Comparison of ENCODE assay signal across 23 cellular contexts in genomic region chr1:201612645-201613044, GRCh38.
"Had no signal": no experiment of that assay in that cellular context is flagged by ENCODE, and none has a peak within 500 bp of the region (broad histone marks: within the 10 kb centered on the region; RNA-seq: fewer than 3 reads in every experiment).

No MANE protein-coding gene starts in this region.

- H2AFZ ChIP-seq: hepatocyte, neural progenitor cell had no signal

- H3K4me3 ChIP-seq: hepatocyte, left ventricle myocardium inferior, lung, neural progenitor cell, ovary, right atrium auricular region, right lobe of liver, smooth muscle cell, stomach, testis, thyroid gland, transverse colon, upper lobe of right lung had no signal

- H3K27ac ChIP-seq: hepatocyte, left ventricle myocardium inferior, neural progenitor cell, ovary, right atrium auricular region, right lobe of liver, stomach, testis, thyroid gland, transverse colon, upper lobe of right lung had no signal

- H3K36me3 ChIP-seq: left ventricle myocardium inferior, neural progenitor cell, ovary, right atrium auricular region, right lobe of liver, stomach, thyroid gland, transverse colon, upper lobe of right lung had no signal

- H3K4me1 ChIP-seq: right lobe of liver had no signal

- H3K27me3 ChIP-seq: hepatocyte, ovary, right atrium auricular region, right lobe of liver, stomach, testis, thyroid gland, transverse colon, upper lobe of right lung had no signal

- H3K4me2 ChIP-seq: hepatocyte, neural progenitor cell, smooth muscle cell had no signal

- FAIRE-seq: urothelium cell line had no signal

- DNase-seq: islet precursor cell; left ventricle myocardium inferior; mesendoderm; naive B cell; natural killer cell; nephron progenitor cell; ovary; right lobe of liver; stimulated activated CD4-positive, alpha-beta T cell treated with anti-CD3 and anti-CD28 coated beads, Interleukin-1b, Interleukin-23, amount 100 ng/mL, for 48 hours; stimulated activated CD4-positive, alpha-beta T cell treated with anti-CD3 and anti-CD28 coated beads, Interleukin-2, amount 100 ng/mL, for 48 hours; stimulated activated naive B cell treated with anti-CD40 and anti-IgM and Interleukin-4, amounts not matched to agents 10 μg/mL and 1 μg/mL and 100 μg/mL, for 72 hours; stimulated activated naive CD8-positive, alpha-beta T cell treated with anti-CD3 and anti-CD28 coated beads, Interleukin-15, Interleukin-2, amounts not matched to agents 100 U/mL and 50 U/mL, for 24 hours; stomach; thyroid gland; transverse colon; upper lobe of right lung had no signal

- H3K9me3 ChIP-seq: left ventricle myocardium inferior, ovary, right atrium auricular region, right lobe of liver, stomach, testis, thyroid gland, transverse colon, upper lobe of right lung had no signal

- H3K9ac ChIP-seq: neural progenitor cell had no signal

- ATAC-seq: natural killer cell; right lobe of liver; stimulated activated naive B cell treated with anti-CD40 and anti-IgM and Interleukin-4, amounts not matched to agents 10 μg/mL and 1 μg/mL and 100 μg/mL, for 72 hours; stimulated activated naive CD8-positive, alpha-beta T cell treated with anti-CD3 and anti-CD28 coated beads, Interleukin-15, Interleukin-2, amounts not matched to agents 100 U/mL and 50 U/mL, for 24 hours; upper lobe of right lung had no signal

- H3K79me2 ChIP-seq: hepatocyte had no signal
